ENCODE assay signal across 1 cellular context in the genomic region with DNA sequence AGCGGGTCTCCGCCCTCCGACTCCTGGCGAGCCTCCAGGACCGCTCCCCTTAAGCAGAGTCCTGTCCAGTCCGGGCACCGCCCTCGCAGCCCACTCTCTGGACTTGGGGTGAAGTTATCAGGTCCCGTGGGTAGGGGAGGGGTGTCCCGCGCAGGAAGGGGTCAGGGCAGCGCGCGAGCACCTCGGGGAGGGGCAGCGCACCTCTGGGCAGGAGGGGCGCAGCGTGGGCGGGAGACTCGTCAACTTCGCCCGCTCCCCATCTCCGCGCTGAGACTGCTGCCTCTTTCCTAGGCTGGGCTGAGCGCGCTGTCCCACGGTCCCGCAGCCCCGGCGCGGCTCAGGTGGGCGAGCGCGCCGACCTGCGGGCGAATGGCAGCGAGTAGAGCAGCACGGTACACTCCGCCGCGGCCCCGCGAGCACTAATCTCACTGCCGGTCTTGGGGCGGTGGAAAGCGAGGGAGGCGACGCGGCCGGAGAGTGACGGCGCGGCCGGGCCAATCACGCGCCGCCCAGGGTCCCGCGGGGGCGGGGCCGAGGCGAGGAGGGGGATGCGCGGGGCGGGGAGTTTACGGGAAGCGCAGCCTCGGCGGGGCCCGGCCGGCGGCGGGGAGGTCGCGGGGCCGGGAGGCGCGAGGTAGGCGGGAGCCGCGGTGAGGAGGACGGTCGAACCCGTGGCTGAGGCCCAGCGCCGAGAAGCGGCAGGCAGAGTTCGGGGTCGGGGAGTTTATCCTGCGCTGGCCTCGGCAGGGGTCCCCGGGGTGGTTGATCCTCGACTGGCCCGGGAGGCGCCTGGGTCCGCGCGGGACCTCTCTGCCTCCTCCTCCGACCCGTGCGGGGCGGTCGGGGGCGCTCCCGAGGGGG.
A peak's percentile ranks its signal among the peaks of the same experiment; 100 is the strongest.
TF ChIP-seq lines count a peak whose summit lies in the region.

A gene (minus strand): TSS at position 421 of the 861 bp plus-strand sequence. CDS start 696 bp downstream, outside the sequence.

TF ChIP-seq in GM12878, 131 proteins besides CTCF, POLR2A, EP300 and RAD21 (continued from another document and continues in another):
- TF ChIP-seq, protein P1, sequence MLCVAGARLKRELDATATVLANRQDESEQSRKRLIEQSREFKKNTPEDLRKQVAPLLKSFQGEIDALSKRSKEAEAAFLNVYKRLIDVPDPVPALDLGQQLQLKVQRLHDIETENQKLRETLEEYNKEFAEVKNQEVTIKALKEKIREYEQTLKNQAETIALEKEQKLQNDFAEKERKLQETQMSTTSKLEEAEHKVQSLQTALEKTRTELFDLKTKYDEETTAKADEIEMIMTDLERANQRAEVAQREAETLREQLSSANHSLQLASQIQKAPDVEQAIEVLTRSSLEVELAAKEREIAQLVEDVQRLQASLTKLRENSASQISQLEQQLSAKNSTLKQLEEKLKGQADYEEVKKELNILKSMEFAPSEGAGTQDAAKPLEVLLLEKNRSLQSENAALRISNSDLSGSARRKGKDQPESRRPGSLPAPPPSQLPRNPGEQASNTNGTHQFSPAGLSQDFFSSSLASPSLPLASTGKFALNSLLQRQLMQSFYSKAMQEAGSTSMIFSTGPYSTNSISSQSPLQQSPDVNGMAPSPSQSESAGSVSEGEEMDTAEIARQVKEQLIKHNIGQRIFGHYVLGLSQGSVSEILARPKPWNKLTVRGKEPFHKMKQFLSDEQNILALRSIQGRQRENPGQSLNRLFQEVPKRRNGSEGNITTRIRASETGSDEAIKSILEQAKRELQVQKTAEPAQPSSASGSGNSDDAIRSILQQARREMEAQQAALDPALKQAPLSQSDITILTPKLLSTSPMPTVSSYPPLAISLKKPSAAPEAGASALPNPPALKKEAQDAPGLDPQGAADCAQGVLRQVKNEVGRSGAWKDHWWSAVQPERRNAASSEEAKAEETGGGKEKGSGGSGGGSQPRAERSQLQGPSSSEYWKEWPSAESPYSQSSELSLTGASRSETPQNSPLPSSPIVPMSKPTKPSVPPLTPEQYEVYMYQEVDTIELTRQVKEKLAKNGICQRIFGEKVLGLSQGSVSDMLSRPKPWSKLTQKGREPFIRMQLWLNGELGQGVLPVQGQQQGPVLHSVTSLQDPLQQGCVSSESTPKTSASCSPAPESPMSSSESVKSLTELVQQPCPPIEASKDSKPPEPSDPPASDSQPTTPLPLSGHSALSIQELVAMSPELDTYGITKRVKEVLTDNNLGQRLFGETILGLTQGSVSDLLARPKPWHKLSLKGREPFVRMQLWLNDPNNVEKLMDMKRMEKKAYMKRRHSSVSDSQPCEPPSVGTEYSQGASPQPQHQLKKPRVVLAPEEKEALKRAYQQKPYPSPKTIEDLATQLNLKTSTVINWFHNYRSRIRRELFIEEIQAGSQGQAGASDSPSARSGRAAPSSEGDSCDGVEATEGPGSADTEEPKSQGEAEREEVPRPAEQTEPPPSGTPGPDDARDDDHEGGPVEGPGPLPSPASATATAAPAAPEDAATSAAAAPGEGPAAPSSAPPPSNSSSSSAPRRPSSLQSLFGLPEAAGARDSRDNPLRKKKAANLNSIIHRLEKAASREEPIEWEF (IDR thresholded peaks at IDR 0.05; ENCODE audit: insufficient replicate concordance, low read depth, low read length) = no peak
- TF ChIP-seq NFXL1 (IDR thresholded peaks at IDR 0.05; ENCODE audit: borderline replicate concordance) = no peak
- no peak for TF ChIP-seq SUPT20H (IDR thresholded peaks at IDR 0.05; ENCODE audit: borderline replicate concordance, control insufficient read depth, low read depth, low read length)
- TF ChIP-seq MYB (IDR thresholded peaks at IDR 0.05; ENCODE audit: borderline replicate concordance, low read depth, low read length) = no peak
- TF ChIP-seq YBX1 (IDR thresholded peaks at IDR 0.05) = no peak
- no peak for TF ChIP-seq SREBF2 (IDR thresholded peaks at IDR 0.05; ENCODE audit: low read length)
- no peak for TF ChIP-seq PAX5 (IDR thresholded peaks at IDR 0.05; ENCODE audit: borderline replicate concordance, low read depth, low read length)
- TF ChIP-seq, protein P2, sequence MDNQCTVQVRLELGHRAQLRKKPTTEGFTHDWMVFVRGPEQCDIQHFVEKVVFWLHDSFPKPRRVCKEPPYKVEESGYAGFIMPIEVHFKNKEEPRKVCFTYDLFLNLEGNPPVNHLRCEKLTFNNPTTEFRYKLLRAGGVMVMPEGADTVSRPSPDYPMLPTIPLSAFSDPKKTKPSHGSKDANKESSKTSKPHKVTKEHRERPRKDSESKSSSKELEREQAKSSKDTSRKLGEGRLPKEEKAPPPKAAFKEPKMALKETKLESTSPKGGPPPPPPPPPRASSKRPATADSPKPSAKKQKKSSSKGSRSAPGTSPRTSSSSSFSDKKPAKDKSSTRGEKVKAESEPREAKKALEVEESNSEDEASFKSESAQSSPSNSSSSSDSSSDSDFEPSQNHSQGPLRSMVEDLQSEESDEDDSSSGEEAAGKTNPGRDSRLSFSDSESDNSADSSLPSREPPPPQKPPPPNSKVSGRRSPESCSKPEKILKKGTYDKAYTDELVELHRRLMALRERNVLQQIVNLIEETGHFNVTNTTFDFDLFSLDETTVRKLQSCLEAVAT (IDR thresholded peaks at IDR 0.05) = peak; percentile 47; the same call in 1 of the 2 replicates
- TF ChIP-seq, protein P3, sequence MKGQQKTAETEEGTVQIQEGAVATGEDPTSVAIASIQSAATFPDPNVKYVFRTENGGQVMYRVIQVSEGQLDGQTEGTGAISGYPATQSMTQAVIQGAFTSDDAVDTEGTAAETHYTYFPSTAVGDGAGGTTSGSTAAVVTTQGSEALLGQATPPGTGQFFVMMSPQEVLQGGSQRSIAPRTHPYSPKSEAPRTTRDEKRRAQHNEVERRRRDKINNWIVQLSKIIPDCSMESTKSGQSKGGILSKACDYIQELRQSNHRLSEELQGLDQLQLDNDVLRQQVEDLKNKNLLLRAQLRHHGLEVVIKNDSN (IDR thresholded peaks at IDR 0.05; ENCODE audit: borderline replicate concordance, extremely low read length, insufficient read depth, low read depth, low read length) = no peak
- no peak for TF ChIP-seq ETV6 (conservative IDR thresholded peaks at IDR 0.05 in 1 of 2, IDR thresholded peaks at IDR 0.05 in 1 of 2; ENCODE audit: borderline replicate concordance in 1 of 2, low read depth in 1 of 2)
- peak in 1 of 2 experiments; percentile 79; a peak in 1 of 3 replicates for TF ChIP-seq EGR1 (IDR thresholded peaks at IDR 0.05; ENCODE audit: borderline replicate concordance in 1 of 2, low read depth in 2 of 2, low read length in 2 of 2)
- TF ChIP-seq SPI1 (IDR thresholded peaks at IDR 0.05; ENCODE audit: borderline replicate concordance, insufficient read depth, low read depth, low read length) = no peak
- TF ChIP-seq HCFC1 (IDR thresholded peaks at IDR 0.05; ENCODE audit: low read length) = no peak
- TF ChIP-seq KDM1A (IDR thresholded peaks at IDR 0.05; ENCODE audit: borderline replicate concordance) = no peak
- TF ChIP-seq NR2C1 (IDR thresholded peaks at IDR 0.05) = 0 out of 2 replicates have a peak, but pooled peaks have one; percentile 19
- TF ChIP-seq, protein P4, sequence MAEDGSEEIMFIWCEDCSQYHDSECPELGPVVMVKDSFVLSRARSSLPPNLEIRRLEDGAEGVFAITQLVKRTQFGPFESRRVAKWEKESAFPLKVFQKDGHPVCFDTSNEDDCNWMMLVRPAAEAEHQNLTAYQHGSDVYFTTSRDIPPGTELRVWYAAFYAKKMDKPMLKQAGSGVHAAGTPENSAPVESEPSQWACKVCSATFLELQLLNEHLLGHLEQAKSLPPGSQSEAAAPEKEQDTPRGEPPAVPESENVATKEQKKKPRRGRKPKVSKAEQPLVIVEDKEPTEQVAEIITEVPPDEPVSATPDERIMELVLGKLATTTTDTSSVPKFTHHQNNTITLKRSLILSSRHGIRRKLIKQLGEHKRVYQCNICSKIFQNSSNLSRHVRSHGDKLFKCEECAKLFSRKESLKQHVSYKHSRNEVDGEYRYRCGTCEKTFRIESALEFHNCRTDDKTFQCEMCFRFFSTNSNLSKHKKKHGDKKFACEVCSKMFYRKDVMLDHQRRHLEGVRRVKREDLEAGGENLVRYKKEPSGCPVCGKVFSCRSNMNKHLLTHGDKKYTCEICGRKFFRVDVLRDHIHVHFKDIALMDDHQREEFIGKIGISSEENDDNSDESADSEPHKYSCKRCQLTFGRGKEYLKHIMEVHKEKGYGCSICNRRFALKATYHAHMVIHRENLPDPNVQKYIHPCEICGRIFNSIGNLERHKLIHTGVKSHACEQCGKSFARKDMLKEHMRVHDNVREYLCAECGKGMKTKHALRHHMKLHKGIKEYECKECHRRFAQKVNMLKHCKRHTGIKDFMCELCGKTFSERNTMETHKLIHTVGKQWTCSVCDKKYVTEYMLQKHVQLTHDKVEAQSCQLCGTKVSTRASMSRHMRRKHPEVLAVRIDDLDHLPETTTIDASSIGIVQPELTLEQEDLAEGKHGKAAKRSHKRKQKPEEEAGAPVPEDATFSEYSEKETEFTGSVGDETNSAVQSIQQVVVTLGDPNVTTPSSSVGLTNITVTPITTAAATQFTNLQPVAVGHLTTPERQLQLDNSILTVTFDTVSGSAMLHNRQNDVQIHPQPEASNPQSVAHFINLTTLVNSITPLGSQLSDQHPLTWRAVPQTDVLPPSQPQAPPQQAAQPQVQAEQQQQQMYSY (CRISPR knock-in tag; IDR thresholded peaks at IDR 0.05) = no peak
- peak; percentile 3 to 67; a peak in 1 of 4 replicates for TF ChIP-seq BHLHE40 (IDR thresholded peaks at IDR 0.05; ENCODE audit: borderline replicate concordance in 1 of 2, low read depth in 2 of 2, low read length in 1 of 2)
- TF ChIP-seq NFIC (IDR thresholded peaks at IDR 0.05; ENCODE audit: low read depth, low read length) = no peak
- TF ChIP-seq, protein P5, sequence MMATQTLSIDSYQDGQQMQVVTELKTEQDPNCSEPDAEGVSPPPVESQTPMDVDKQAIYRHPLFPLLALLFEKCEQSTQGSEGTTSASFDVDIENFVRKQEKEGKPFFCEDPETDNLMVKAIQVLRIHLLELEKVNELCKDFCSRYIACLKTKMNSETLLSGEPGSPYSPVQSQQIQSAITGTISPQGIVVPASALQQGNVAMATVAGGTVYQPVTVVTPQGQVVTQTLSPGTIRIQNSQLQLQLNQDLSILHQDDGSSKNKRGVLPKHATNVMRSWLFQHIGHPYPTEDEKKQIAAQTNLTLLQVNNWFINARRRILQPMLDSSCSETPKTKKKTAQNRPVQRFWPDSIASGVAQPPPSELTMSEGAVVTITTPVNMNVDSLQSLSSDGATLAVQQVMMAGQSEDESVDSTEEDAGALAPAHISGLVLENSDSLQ (IDR thresholded peaks at IDR 0.05) = peak; percentile 98
- no peak for TF ChIP-seq SUZ12 (IDR thresholded peaks at IDR 0.05; ENCODE audit: unreplicated experiment)
- TF ChIP-seq, protein P6, sequence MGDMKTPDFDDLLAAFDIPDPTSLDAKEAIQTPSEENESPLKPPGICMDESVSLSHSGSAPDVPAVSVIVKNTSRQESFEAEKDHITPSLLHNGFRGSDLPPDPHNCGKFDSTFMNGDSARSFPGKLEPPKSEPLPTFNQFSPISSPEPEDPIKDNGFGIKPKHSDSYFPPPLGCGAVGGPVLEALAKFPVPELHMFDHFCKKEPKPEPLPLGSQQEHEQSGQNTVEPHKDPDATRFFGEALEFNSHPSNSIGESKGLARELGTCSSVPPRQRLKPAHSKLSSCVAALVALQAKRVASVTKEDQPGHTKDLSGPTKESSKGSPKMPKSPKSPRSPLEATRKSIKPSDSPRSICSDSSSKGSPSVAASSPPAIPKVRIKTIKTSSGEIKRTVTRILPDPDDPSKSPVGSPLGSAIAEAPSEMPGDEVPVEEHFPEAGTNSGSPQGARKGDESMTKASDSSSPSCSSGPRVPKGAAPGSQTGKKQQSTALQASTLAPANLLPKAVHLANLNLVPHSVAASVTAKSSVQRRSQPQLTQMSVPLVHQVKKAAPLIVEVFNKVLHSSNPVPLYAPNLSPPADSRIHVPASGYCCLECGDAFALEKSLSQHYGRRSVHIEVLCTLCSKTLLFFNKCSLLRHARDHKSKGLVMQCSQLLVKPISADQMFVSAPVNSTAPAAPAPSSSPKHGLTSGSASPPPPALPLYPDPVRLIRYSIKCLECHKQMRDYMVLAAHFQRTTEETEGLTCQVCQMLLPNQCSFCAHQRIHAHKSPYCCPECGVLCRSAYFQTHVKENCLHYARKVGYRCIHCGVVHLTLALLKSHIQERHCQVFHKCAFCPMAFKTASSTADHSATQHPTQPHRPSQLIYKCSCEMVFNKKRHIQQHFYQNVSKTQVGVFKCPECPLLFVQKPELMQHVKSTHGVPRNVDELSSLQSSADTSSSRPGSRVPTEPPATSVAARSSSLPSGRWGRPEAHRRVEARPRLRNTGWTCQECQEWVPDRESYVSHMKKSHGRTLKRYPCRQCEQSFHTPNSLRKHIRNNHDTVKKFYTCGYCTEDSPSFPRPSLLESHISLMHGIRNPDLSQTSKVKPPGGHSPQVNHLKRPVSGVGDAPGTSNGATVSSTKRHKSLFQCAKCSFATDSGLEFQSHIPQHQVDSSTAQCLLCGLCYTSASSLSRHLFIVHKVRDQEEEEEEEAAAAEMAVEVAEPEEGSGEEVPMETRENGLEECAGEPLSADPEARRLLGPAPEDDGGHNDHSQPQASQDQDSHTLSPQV (IDR thresholded peaks at IDR 0.05) = no peak
- TF ChIP-seq JUND (IDR thresholded peaks at IDR 0.05; ENCODE audit: low read depth, low read length) = no peak
- TF ChIP-seq TCF12 (IDR thresholded peaks at IDR 0.05; ENCODE audit: low read depth, low read length) = 0 out of 2 replicates have a peak, but pooled peaks have one; percentile 13
- no peak; the same call in 1 of the 2 replicates for TF ChIP-seq CREM (IDR thresholded peaks at IDR 0.05; ENCODE audit: low read depth)
- TF ChIP-seq LARP7 (IDR thresholded peaks at IDR 0.05) = peak; percentile 64; the same call in 1 of the 2 replicates
- TF ChIP-seq, protein P7, sequence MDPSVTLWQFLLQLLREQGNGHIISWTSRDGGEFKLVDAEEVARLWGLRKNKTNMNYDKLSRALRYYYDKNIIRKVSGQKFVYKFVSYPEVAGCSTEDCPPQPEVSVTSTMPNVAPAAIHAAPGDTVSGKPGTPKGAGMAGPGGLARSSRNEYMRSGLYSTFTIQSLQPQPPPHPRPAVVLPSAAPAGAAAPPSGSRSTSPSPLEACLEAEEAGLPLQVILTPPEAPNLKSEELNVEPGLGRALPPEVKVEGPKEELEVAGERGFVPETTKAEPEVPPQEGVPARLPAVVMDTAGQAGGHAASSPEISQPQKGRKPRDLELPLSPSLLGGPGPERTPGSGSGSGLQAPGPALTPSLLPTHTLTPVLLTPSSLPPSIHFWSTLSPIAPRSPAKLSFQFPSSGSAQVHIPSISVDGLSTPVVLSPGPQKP (IDR thresholded peaks at IDR 0.05; ENCODE audit: low read depth, low read length) = no peak
- TF ChIP-seq, protein P8, sequence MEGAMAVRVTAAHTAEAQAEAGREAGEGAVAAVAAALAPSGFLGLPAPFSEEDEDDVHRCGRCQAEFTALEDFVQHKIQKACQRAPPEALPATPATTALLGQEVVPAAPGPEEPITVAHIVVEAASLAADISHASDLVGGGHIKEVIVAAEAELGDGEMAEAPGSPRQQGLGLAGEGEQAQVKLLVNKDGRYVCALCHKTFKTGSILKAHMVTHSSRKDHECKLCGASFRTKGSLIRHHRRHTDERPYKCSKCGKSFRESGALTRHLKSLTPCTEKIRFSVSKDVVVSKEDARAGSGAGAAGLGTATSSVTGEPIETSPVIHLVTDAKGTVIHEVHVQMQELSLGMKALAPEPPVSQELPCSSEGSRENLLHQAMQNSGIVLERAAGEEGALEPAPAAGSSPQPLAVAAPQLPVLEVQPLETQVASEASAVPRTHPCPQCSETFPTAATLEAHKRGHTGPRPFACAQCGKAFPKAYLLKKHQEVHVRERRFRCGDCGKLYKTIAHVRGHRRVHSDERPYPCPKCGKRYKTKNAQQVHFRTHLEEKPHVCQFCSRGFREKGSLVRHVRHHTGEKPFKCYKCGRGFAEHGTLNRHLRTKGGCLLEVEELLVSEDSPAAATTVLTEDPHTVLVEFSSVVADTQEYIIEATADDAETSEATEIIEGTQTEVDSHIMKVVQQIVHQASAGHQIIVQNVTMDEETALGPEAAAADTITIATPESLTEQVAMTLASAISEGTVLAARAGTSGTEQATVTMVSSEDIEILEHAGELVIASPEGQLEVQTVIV (IDR thresholded peaks at IDR 0.05; ENCODE audit: borderline replicate concordance, partially characterized antibody) = no peak
